In the genomic region with DNA sequence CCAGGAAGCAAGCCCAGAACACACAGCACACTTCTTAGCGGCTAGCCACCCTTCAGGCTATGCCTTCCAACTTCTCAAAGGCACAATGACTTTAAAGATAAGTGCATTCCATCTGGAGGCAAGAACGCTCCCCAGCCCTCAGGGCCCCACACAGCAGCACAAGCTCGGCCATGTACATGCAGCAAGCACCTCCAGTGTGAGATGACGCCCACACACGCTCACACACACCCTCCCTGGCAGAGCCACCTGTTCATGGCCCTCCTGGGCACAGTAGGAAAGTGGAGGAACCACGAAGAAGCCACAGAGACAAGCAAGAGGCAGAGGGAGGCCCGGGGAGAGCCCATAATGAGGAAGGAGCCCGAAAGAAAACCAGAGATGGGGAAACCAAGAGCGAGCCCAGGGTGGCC, we compare ENCODE assay signal across 8 cellular contexts. TPM values are rescaled to one million over a fixed set of nuclear protein-coding genes. Genes with fewer than 3 reads are reported as not detected.
DNase-seq lines count a peak whose midpoint lies in the region; ATAC-seq and TF ChIP-seq lines count a peak whose summit lies in the region.

No MANE protein-coding gene starts in this region.

- intact Hi-C loops in activated B cell treated with CpG ODN at 0.5 μM for 24 hours (cut with micrococcal nuclease): loop anchor here (1.0 to 10.0 kb wide), 3 partner anchors 22 to 550 kb away; a partner anchor contains a TSS

- H3K4me3 Mint-ChIP-seq in CD4-positive, CD25-positive, alpha-beta regulatory T cell: no peak overlapping the region
- peak overlapping the region; percentile 52; the same call in 1 of the 2 replicates for H3K4me3 Mint-ChIP-seq in HFFc6
- peak overlapping the region; percentile 39 for H3K4me3 Mint-ChIP-seq in activated B cell treated with CpG ODN at 0.5 μM for 24 hours
- H3K4me3 Mint-ChIP-seq in stimulated activated naive CD8-positive, alpha-beta T cell treated with anti-CD3 and anti-CD28 coated beads, Interleukin-15, Interleukin-2, amounts not matched to agents 100 ng/mL and 50 ng/mL, for 24 hours: peak overlapping the region; percentile 75

- peaks cover 4 to 46% (median 17%) of the 10 kb centered on the region in 4 donors for H3K4me1 Mint-ChIP-seq in CD4-positive, CD25-positive, alpha-beta regulatory T cell
- H3K4me1 Mint-ChIP-seq in HFFc6 (ENCODE audit: low read depth): peaks cover 41% of the 10 kb centered on the region
- H3K4me1 Mint-ChIP-seq in activated B cell treated with CpG ODN at 0.5 μM for 24 hours: peaks cover 83% of the 10 kb centered on the region
- H3K4me1 Mint-ChIP-seq in stimulated activated naive CD8-positive, alpha-beta T cell treated with anti-CD3 and anti-CD28 coated beads, Interleukin-15, Interleukin-2, amounts not matched to agents 100 ng/mL and 50 ng/mL, for 24 hours (ENCODE audit: low read depth): peaks cover 65% of the 10 kb centered on the region

- H3K27me3 Mint-ChIP-seq in CD4-positive, CD25-positive, alpha-beta regulatory T cell: no peaks in the 10 kb centered on the region
- H3K27me3 Mint-ChIP-seq in HFFc6 (ENCODE audit: insufficient read depth): peaks cover 5% of the 10 kb centered on the region; the same call in 1 of the 2 replicates
- no peaks in the 10 kb centered on the region for H3K27me3 Mint-ChIP-seq in activated B cell treated with CpG ODN at 0.5 μM for 24 hours
- no peaks in the 10 kb centered on the region for H3K27me3 Mint-ChIP-seq in stimulated activated naive CD8-positive, alpha-beta T cell treated with anti-CD3 and anti-CD28 coated beads, Interleukin-15, Interleukin-2, amounts not matched to agents 100 ng/mL and 50 ng/mL, for 24 hours

- DNase-seq in CD4-positive, CD25-positive, alpha-beta regulatory T cell: peak in 1 of 3 donors; percentile 26
- DNase-seq in HFFc6: peak; percentile 25
- peak; percentile 36 for DNase-seq in activated B cell treated with CpG ODN at 0.5 μM for 24 hours
- DNase-seq in foreskin keratinocyte: peak; percentile 36 to 65
- no peak for DNase-seq in NCI-H1092 (lab: John Stamatoyannopoulos, UW)

- no peak for ATAC-seq in CD4-positive, CD25-positive, alpha-beta regulatory T cell (ENCODE audit: low read depth in 2 of 2)
- ATAC-seq in activated B cell treated with CpG ODN at 0.5 μM for 24 hours (ENCODE audit: low read depth) (peak; percentile 9), foreskin keratinocyte (peak; percentile 81), GM18873 (IDR thresholded peaks at IDR 0.05; ENCODE audit: low FRiP score, unreplicated experiment) (no peak), HG02970 (IDR thresholded peaks at IDR 0.05; ENCODE audit: low FRiP score, unreplicated experiment) (no peak)

- CTCF ChIA-PET in activated B cell treated with CpG ODN at 0.5 μM for 24 hours (lab: Charles Lee): interaction anchor here (1.6 kb wide), 1 partner anchor 17 kb away, joined by 6 read pairs; no protein-coding TSS in a partner anchor

- H3K27ac Mint-ChIP-seq in CD4-positive, CD25-positive, alpha-beta regulatory T cell: peak overlapping the region; percentile 88 to 96 (median 95)
- H3K27ac Mint-ChIP-seq in HFFc6 (peak overlapping the region; percentile 60), activated B cell treated with CpG ODN at 0.5 μM for 24 hours (peak overlapping the region; percentile 88)
- peak overlapping the region; percentile 82 for H3K27ac Mint-ChIP-seq in stimulated activated naive CD8-positive, alpha-beta T cell treated with anti-CD3 and anti-CD28 coated beads, Interleukin-15, Interleukin-2, amounts not matched to agents 100 ng/mL and 50 ng/mL, for 24 hours

- no peaks in the 10 kb centered on the region for H3K9me3 ChIP-seq in CD4-positive, CD25-positive, alpha-beta regulatory T cell (ENCODE audit: control insufficient read depth in 2 of 2, low read length in 2 of 2)

- H3K27ac ChIP-seq in CD4-positive, CD25-positive, alpha-beta regulatory T cell (ENCODE audit: insufficient read depth, low read length, poor library complexity, severe bottlenecking): peak overlapping the region; percentile 51
- no peak overlapping the region for H3K27ac ChIP-seq in foreskin keratinocyte

- no peak overlapping the region for H3K4me3 ChIP-seq in CD4-positive, CD25-positive, alpha-beta regulatory T cell (ENCODE audit: low read depth, low read length)

- H3K36me3 Mint-ChIP-seq in CD4-positive, CD25-positive, alpha-beta regulatory T cell: no peaks in the 10 kb centered on the region
- H3K36me3 Mint-ChIP-seq in HFFc6 (ENCODE audit: low read depth) (peaks cover 4% of the 10 kb centered on the region; the same call in 1 of the 2 replicates), activated B cell treated with CpG ODN at 0.5 μM for 24 hours (ENCODE audit: low read depth) (no peaks in the 10 kb centered on the region)
- H3K36me3 Mint-ChIP-seq in stimulated activated naive CD8-positive, alpha-beta T cell treated with anti-CD3 and anti-CD28 coated beads, Interleukin-15, Interleukin-2, amounts not matched to agents 100 ng/mL and 50 ng/mL, for 24 hours (ENCODE audit: low read depth): no peaks in the 10 kb centered on the region

- H3K27me3 ChIP-seq in CD4-positive, CD25-positive, alpha-beta regulatory T cell (ENCODE audit: control insufficient read depth, insufficient read depth, low read length): no peaks in the 10 kb centered on the region
- H3K27me3 ChIP-seq in foreskin keratinocyte: no peaks in the 10 kb centered on the region

- TF ChIP-seq CTCF in HFFc6 (IDR thresholded peaks at IDR 0.05): no peak
- TF ChIP-seq CTCF in activated B cell treated with CpG ODN at 0.5 μM for 24 hours (IDR thresholded peaks at IDR 0.05): no peak
- no peak for TF ChIP-seq CTCF in foreskin keratinocyte (conservative IDR thresholded peaks at IDR 0.05)

- no peaks in the 10 kb centered on the region for H3K36me3 ChIP-seq in CD4-positive, CD25-positive, alpha-beta regulatory T cell (ENCODE audit: control insufficient read depth, insufficient read depth, low read length)

- H3K9me3 Mint-ChIP-seq in CD4-positive, CD25-positive, alpha-beta regulatory T cell: no peaks in the 10 kb centered on the region
- H3K9me3 Mint-ChIP-seq in HFFc6: no peaks in the 10 kb centered on the region
- H3K9me3 Mint-ChIP-seq in activated B cell treated with CpG ODN at 0.5 μM for 24 hours: no peaks in the 10 kb centered on the region
- no peaks in the 10 kb centered on the region for H3K9me3 Mint-ChIP-seq in stimulated activated naive CD8-positive, alpha-beta T cell treated with anti-CD3 and anti-CD28 coated beads, Interleukin-15, Interleukin-2, amounts not matched to agents 100 ng/mL and 50 ng/mL, for 24 hours

- peaks cover 48% of the 10 kb centered on the region for H3K4me1 ChIP-seq in CD4-positive, CD25-positive, alpha-beta regulatory T cell (ENCODE audit: control insufficient read depth, insufficient read depth, low read length, poor library complexity, severe bottlenecking)
- H3K4me1 ChIP-seq in foreskin keratinocyte: no peaks in the 10 kb centered on the region

- POLR2A ChIA-PET in activated B cell treated with CpG ODN at 0.5 μM for 24 hours (lab: Charles Lee): interaction anchor here (0.5 to 2.1 kb wide), 6 partner anchors 10 to 1189 kb away, joined by 3 to 15 read pairs (median 6); a partner anchor contains a TSS

RNA-seq across cellular contexts. Expression of a gene that starts 21.7 kb away (rescaled TPM):
- 204 TPM for total RNA-seq in CD4-positive, CD25-positive, alpha-beta regulatory T cell
- 100 to 1,000 TPM; 131 to 228 (median 157) TPM for polyA plus RNA-seq in CD4-positive, CD25-positive, alpha-beta regulatory T cell
- 10 to 100 TPM; 22.6 to 26.1 (median 23.5) TPM for total RNA-seq in HFFc6 (2021; fragmentation: NEBNext Ultra II Directional; extraction: Animal tissue kit (Norgen Biotek cat#: 25700))
- total RNA-seq in activated B cell treated with CpG ODN at 0.5 μM for 24 hours: 62.5 and 63.5 TPM in 2 replicates
- 30.6 and 30.8 TPM in 2 replicates for total RNA-seq in foreskin keratinocyte
- polyA plus RNA-seq in foreskin keratinocyte: 29.4 and 31.0 TPM in 2 replicates

Comparison
In these comparisons a context has a peak if more than half of its experiments do, and no peak if none do; other contexts are left out.
1. ATAC-seq: peak in activated B cell treated with CpG ODN at 0.5 μM for 24 hours (single experiment) and foreskin keratinocyte (single experiment); none in CD4-positive, CD25-positive, alpha-beta regulatory T cell (0 of 2), GM18873 (single experiment) and HG02970 (single experiment).
2. H3K4me3 Mint-ChIP-seq: peak in HFFc6 (single experiment), activated B cell treated with CpG ODN at 0.5 μM for 24 hours (single experiment) and stimulated activated naive CD8-positive, alpha-beta T cell treated with anti-CD3 and anti-CD28 coated beads, Interleukin-15, Interleukin-2, amounts not matched to agents 100 ng/mL and 50 ng/mL, for 24 hours (single experiment); none in CD4-positive, CD25-positive, alpha-beta regulatory T cell (0 of 4).
3. Peak in every context shown above with its lines, with median percentiles within 50 percentile points of each other: H3K27ac Mint-ChIP-seq.